25 cellular contexts compared by ENCODE assay signal in the genomic region with DNA sequence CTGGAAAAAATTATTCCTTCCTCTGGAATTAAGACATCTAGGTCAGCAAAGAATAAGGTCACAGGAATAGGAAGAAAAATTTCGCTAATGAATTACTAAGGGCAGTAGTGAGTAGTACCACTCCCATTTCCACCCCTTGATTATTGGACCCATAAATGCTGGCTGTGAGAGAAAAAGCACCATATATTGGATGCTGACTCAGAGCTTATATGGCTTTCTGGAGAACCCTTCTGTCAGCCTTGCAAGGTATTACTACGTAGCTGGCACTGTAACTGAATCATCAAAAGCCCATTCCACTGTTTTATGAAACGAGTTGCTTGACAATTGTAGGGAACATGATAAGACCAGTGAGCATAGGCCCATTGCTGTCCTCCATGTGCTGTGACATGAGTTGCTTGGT.
"Had no signal": no experiment of that assay in that cellular context is flagged by ENCODE, and none has a peak within 500 bp of the region (broad histone marks: within the 10 kb centered on the region; RNA-seq: fewer than 3 reads in every experiment).

No MANE protein-coding gene starts in this region.

- H3K27me3 ChIP-seq: stomach, suprapubic skin, testis, thyroid gland, tibial artery, tibial nerve, transverse colon, upper lobe of left lung, upper lobe of right lung, uterus, vagina had no signal

- H3K36me3 ChIP-seq: stomach, suprapubic skin, thoracic aorta, thyroid gland, tibial artery, tibial nerve, transverse colon, upper lobe of left lung, upper lobe of right lung, uterus, vagina had no signal

- H3K4me1 ChIP-seq: stomach, suprapubic skin, testis, thyroid gland, tibial artery, tibial nerve, transverse colon, upper lobe of left lung, upper lobe of right lung, uterus, vagina had no signal

- H3K27ac ChIP-seq: stomach, suprapubic skin, testis, thoracic aorta, thyroid gland, tibial artery, tibial nerve, transverse colon, upper lobe of left lung, upper lobe of right lung, uterus, vagina had no signal

- DNase-seq: stimulated activated CD4-positive, alpha-beta T cell treated with anti-CD3 and anti-CD28 coated beads, Interleukin-2, amount 100 ng/mL, for 48 hours; stimulated activated CD4-positive, alpha-beta T cell treated with anti-CD3 and anti-CD28 coated beads, Interleukin-4, amount 100 ng/mL, for 1 hour; stimulated activated CD4-positive, alpha-beta T cell treated with anti-CD3 and anti-CD28 coated beads, Interleukin-4, amount 100 ng/mL, for 24 hours; stimulated activated CD4-positive, alpha-beta T cell treated with anti-CD3 and anti-CD28 coated beads, Interleukin-4, amount 100 ng/mL, for 4 hours; stimulated activated CD8-positive, alpha-beta memory T cell treated with anti-CD3 and anti-CD28 coated beads, Interleukin-4, amount 100 ng/mL, for 48 hours; stimulated activated naive B cell treated with anti-CD40 and anti-IgM and Interleukin-4, amounts not matched to agents 10 μg/mL and 1 μg/mL and 100 μg/mL, for 72 hours; stimulated activated naive CD4-positive, alpha-beta T cell; stimulated activated naive CD4-positive, alpha-beta T cell treated with Interleukin-2 at 50 U/mL for 16 hours; stimulated activated naive CD8-positive, alpha-beta T cell treated with anti-CD3 and anti-CD28 coated beads, Interleukin-15, amount 100 ng/mL, for 72 hours; stimulated activated naive CD8-positive, alpha-beta T cell treated with anti-CD3 and anti-CD28 coated beads, Interleukin-15, Interleukin-2, amounts not matched to agents 100 U/mL and 50 U/mL, for 24 hours; stomach; substantia nigra; testis; thyroid gland; tibial artery; transverse colon; trophoblast cell; upper lobe of left lung; upper lobe of right lung; uterus had no signal

- H3K9me3 ChIP-seq: stomach, suprapubic skin, testis, thoracic aorta, thyroid gland, tibial artery, tibial nerve, transverse colon, upper lobe of left lung, upper lobe of right lung, uterus, vagina had no signal

- ATAC-seq: stimulated activated memory B cell treated with anti-CD40 and anti-IgM and Interleukin-4, amounts not matched to agents 10 μg/mL and 1 μg/mL and 100 μg/mL, for 72 hours; stimulated activated naive B cell treated with anti-CD40 and anti-IgM and Interleukin-4, amounts not matched to agents 10 μg/mL and 1 μg/mL and 100 μg/mL, for 72 hours; stimulated activated naive CD8-positive, alpha-beta T cell treated with anti-CD3 and anti-CD28 coated beads, Interleukin-15, amount 100 ng/mL, for 72 hours; stimulated activated naive CD8-positive, alpha-beta T cell treated with anti-CD3 and anti-CD28 coated beads, Interleukin-15, Interleukin-2, amounts not matched to agents 100 U/mL and 50 U/mL, for 24 hours; upper lobe of right lung had no signal

- H3K4me3 ChIP-seq: stomach, suprapubic skin, testis, thoracic aorta, thyroid gland, tibial artery, tibial nerve, transverse colon, upper lobe of left lung, upper lobe of right lung, uterus, vagina had no signal
